ENCODE assay signal across 8 cellular contexts in genomic region chr12:94208433-94208921, GRCh38.
A peak's percentile ranks its signal among the peaks of the same experiment; 100 is the strongest.
DNase-seq lines count a peak whose midpoint lies in the region; ATAC-seq and TF ChIP-seq lines count a peak whose summit lies in the region.

No MANE protein-coding gene starts in this region.

- peak overlapping the region; percentile 69 to 73 for H3K27ac ChIP-seq in tibial artery

- peak; percentile 34 for ATAC-seq in GM18870 (IDR thresholded peaks at IDR 0.05; ENCODE audit: unreplicated experiment)
- peak; percentile 37 for ATAC-seq in HG02943 (IDR thresholded peaks at IDR 0.05; ENCODE audit: low read depth, unreplicated experiment)

- H3K4me1 ChIP-seq in tibial artery: peaks cover 0 to 15% (median 12%) of the 10 kb centered on the region in 4 donors

- intact Hi-C loops in tibial artery (cut with DNase I; ENCODE audit: low total_unique reads): no loop called here

- no peak for TF ChIP-seq CTCF in tibial artery (IDR thresholded peaks at IDR 0.05)

- H3K27me3 Mint-ChIP-seq in immature natural killer cell (ENCODE audit: low read depth in 3 of 3): peaks cover 0 to 2% (median 2%) of the 10 kb centered on the region in 3 donors

- no peaks in the 10 kb centered on the region for H3K9me3 Mint-ChIP-seq in immature natural killer cell

- H3K36me3 Mint-ChIP-seq in immature natural killer cell: peaks cover 4 to 15% (median 9%) of the 10 kb centered on the region in 3 donors

- no peaks in the 10 kb centered on the region for H3K9me3 ChIP-seq in tibial artery

- H3K4me3 ChIP-seq in tibial artery: peak overlapping the region; percentile 19 to 37

- peak; percentile 33 to 38 for DNase-seq in activated CD4-positive, alpha-beta T cell treated with anti-CD3 and anti-CD28 coated beads, Interleukin-2, amount 50 U/mL, for 24 hours (ENCODE audit: low read depth in 1 of 2, low spot score in 1 of 2)
- DNase-seq in immature natural killer cell: peak in 1 of 3 donors; percentile 7
- no peak for DNase-seq in tibial artery
- no peak for DNase-seq in kidney glomerular epithelial cell (lab: John Stamatoyannopoulos, UW)
- no peak for DNase-seq in HuH-7.5 (ENCODE audit: low spot score)
- DNase-seq in ureter (ENCODE audit: low spot score): no peak

- no peaks in the 10 kb centered on the region for H3K27me3 ChIP-seq in tibial artery

- H3K4me1 Mint-ChIP-seq in immature natural killer cell: peaks cover 56 to 73% of the 10 kb centered on the region in 2 donors

- no peaks in the 10 kb centered on the region for H3K36me3 ChIP-seq in tibial artery

- H3K27ac Mint-ChIP-seq in immature natural killer cell: peak overlapping the region; percentile 89 to 97 (median 95)

- H3K4me3 Mint-ChIP-seq in immature natural killer cell: peak overlapping the region; percentile 79 to 93 (median 86)

Comparison
In these comparisons a context has a peak if more than half of its experiments do, and no peak if none do; other contexts are left out.
1. DNase-seq: peak in activated CD4-positive, alpha-beta T cell treated with anti-CD3 and anti-CD28 coated beads, Interleukin-2, amount 50 U/mL, for 24 hours (2 of 2); none in tibial artery (0 of 2), kidney glomerular epithelial cell (single experiment), HuH-7.5 (single experiment) and ureter (single experiment).